In genomic region chr1:247639381-247639981, GRCh38 we compare ENCODE assay signal across 1 cellular context.
TF ChIP-seq lines count a peak whose summit lies in the region.

No MANE protein-coding gene starts in this region.

TF ChIP-seq in WTC11, 78 proteins besides CTCF, POLR2A, EP300 and RAD21 (continued from another document):
- TF ChIP-seq STAT6 (CRISPR knock-in tag; conservative IDR thresholded peaks at IDR 0.05; ENCODE audit: low read depth), result no peak
- TF ChIP-seq PRRX2 (CRISPR knock-in tag; IDR thresholded peaks at IDR 0.05), result no peak
- TF ChIP-seq SMAD4 (CRISPR knock-in tag; IDR thresholded peaks at IDR 0.05), result no peak
- TF ChIP-seq MAX (CRISPR knock-in tag; IDR thresholded peaks at IDR 0.05), result peak; percentile 89
- TF ChIP-seq TEAD4 (CRISPR knock-in tag; IDR thresholded peaks at IDR 0.05), result no peak
- no peak for TF ChIP-seq GTF2I (CRISPR knock-in tag; conservative IDR thresholded peaks at IDR 0.05)
- no peak for TF ChIP-seq ZNF121 (CRISPR knock-in tag; IDR thresholded peaks at IDR 0.05)
- no peak for TF ChIP-seq ESRRA (CRISPR knock-in tag; IDR thresholded peaks at IDR 0.05; ENCODE audit: borderline replicate concordance)
- no peak for TF ChIP-seq TCF7 (CRISPR knock-in tag; IDR thresholded peaks at IDR 0.05; ENCODE audit: low read depth)
- peak; percentile 58; the same call in 1 of the 2 replicates for TF ChIP-seq NFE2L1 (CRISPR knock-in tag; IDR thresholded peaks at IDR 0.05)
- 0 out of 2 replicates have a peak, but pooled peaks have one; percentile 35 for TF ChIP-seq FOXK1 (CRISPR knock-in tag; IDR thresholded peaks at IDR 0.05)
- no peak for TF ChIP-seq TP53 (CRISPR knock-in tag; IDR thresholded peaks at IDR 0.05)
- TF ChIP-seq ZNF281 (CRISPR knock-in tag; IDR thresholded peaks at IDR 0.05), result no peak
- TF ChIP-seq ATF6 (CRISPR knock-in tag; IDR thresholded peaks at IDR 0.05), result no peak
- TF ChIP-seq NFYB (CRISPR knock-in tag; conservative IDR thresholded peaks at IDR 0.05; ENCODE audit: low read depth), result no peak; the same call in 1 of the 2 replicates
- TF ChIP-seq KAT7 (CRISPR knock-in tag; IDR thresholded peaks at IDR 0.05; ENCODE audit: borderline replicate concordance), result no peak
- no peak for TF ChIP-seq PREB (CRISPR knock-in tag; IDR thresholded peaks at IDR 0.05; ENCODE audit: borderline replicate concordance)
- TF ChIP-seq ZSCAN18 (CRISPR knock-in tag; IDR thresholded peaks at IDR 0.05), result no peak
- TF ChIP-seq ATF3 (CRISPR knock-in tag; conservative IDR thresholded peaks at IDR 0.05), result no peak
- no peak for TF ChIP-seq ZNF423 (CRISPR knock-in tag; IDR thresholded peaks at IDR 0.05)
- TF ChIP-seq ZNF396 (CRISPR knock-in tag; IDR thresholded peaks at IDR 0.05; ENCODE audit: borderline replicate concordance), result no peak
- peak; percentile 80 for TF ChIP-seq FOXP1 (CRISPR knock-in tag; IDR thresholded peaks at IDR 0.05; ENCODE audit: borderline replicate concordance)
- no peak for TF ChIP-seq ZNF512 (CRISPR knock-in tag; IDR thresholded peaks at IDR 0.05; ENCODE audit: borderline replicate concordance)
- TF ChIP-seq TEAD1 (CRISPR knock-in tag; IDR thresholded peaks at IDR 0.05), result peak; percentile 77; the same call in 1 of the 2 replicates
- TF ChIP-seq PRDM15 (CRISPR knock-in tag; IDR thresholded peaks at IDR 0.05), result no peak
- peak; percentile 30; the same call in 1 of the 2 replicates for TF ChIP-seq E2F4 (CRISPR knock-in tag; IDR thresholded peaks at IDR 0.05; ENCODE audit: borderline replicate concordance, low read depth)
- TF ChIP-seq MXD4 (CRISPR knock-in tag; IDR thresholded peaks at IDR 0.05; ENCODE audit: borderline replicate concordance), result no peak
- peak; percentile 85; the same call in 1 of the 2 replicates for TF ChIP-seq IRF1 (CRISPR knock-in tag; IDR thresholded peaks at IDR 0.05)
- no peak for TF ChIP-seq E2F1 (CRISPR knock-in tag; IDR thresholded peaks at IDR 0.05)
- TF ChIP-seq USF2 (CRISPR knock-in tag; IDR thresholded peaks at IDR 0.05), result no peak
- no peak for TF ChIP-seq CREB1 (CRISPR knock-in tag; IDR thresholded peaks at IDR 0.05)
- no peak for TF ChIP-seq ZBTB43 (CRISPR knock-in tag; IDR thresholded peaks at IDR 0.05)
TF ChIP-seq in WTC11: peak in this region for 8.
